ENCODE assay signal across 8 cellular contexts in genomic region chr20:17680836-17681740, GRCh38. TPM values are rescaled to one million over a fixed set of nuclear protein-coding genes. Genes with fewer than 3 reads are reported as not detected.
DNase-seq lines count a peak whose midpoint lies in the region; ATAC-seq and TF ChIP-seq lines count a peak whose summit lies in the region.

No MANE protein-coding gene starts in this region.

- WGBS in adrenal gland, 4 donors: 0 to 2% (median 1%) methylated on average over 8 to 112 of the region's 112 CpGs
- WGBS in upper lobe of left lung, 2 donors: 0% methylated on average over 12 to 14 of the region's 112 CpGs

- DNase-seq in T-cell: peak; percentile 37 to 82 (median 66)
- peak; percentile 85 to 89 (median 86) for DNase-seq in adrenal gland
- peak; percentile 89 for DNase-seq in left cardiac atrium
- peak; percentile 96 for DNase-seq in posterior vena cava (ENCODE audit: low spot score)
- DNase-seq in upper lobe of left lung: peak; percentile 87 to 98

- POLR2A ChIA-PET in T-cell (lab: Charles Lee): no interaction called here

- H3K27ac ChIP-seq in DOHH2 (ENCODE audit: low read depth, low read length): no peak overlapping the region
- no peak overlapping the region; the same call in 1 of the 2 replicates for H3K27ac ChIP-seq in KMS-11
- peak overlapping the region; percentile 74 to 100 (median 95) for H3K27ac ChIP-seq in adrenal gland
- H3K27ac ChIP-seq in upper lobe of left lung: peak overlapping the region; percentile 95 to 99 (median 96)

- TF ChIP-seq POLR2A in adrenal gland (IDR thresholded peaks at IDR 0.05) (peak in 1 of 2 donors; percentile 37), upper lobe of left lung (IDR thresholded peaks at IDR 0.05) (no peak)

- peak overlapping the region; percentile 77 for H3K4me3 ChIP-seq in DOHH2 (ENCODE audit: low read length)
- no peak overlapping the region for H3K4me3 ChIP-seq in KMS-11 (IDR thresholded peaks at IDR 0.05; ENCODE audit: insufficient read depth, low read depth, low read length)
- peak overlapping the region in 3 of 4 donors; percentile 27 to 93 (median 38) for H3K4me3 ChIP-seq in adrenal gland
- H3K4me3 ChIP-seq in upper lobe of left lung: peak overlapping the region; percentile 69 to 98 (median 84)

- peaks cover 12 to 24% of the 10 kb centered on the region in 2 donors for H3K27me3 Mint-ChIP-seq in T-cell

- H3K4me2 ChIP-seq in DOHH2 (ENCODE audit: low read length) (peak overlapping the region; percentile 71), KMS-11 (peak overlapping the region; percentile 60)

- peaks cover 18 to 26% (median 24%) of the 10 kb centered on the region in 3 donors for H3K4me1 Mint-ChIP-seq in T-cell

- peaks cover 22% of the 10 kb centered on the region for H3K36me3 ChIP-seq in DOHH2 (ENCODE audit: control insufficient read depth, low read length)
- no peaks in the 10 kb centered on the region for H3K36me3 ChIP-seq in KMS-11 (ENCODE audit: insufficient read depth)
- H3K36me3 ChIP-seq in adrenal gland (replicated peaks in 1 of 2): peaks cover 0 to 15% of the 10 kb centered on the region in 2 donors
- peaks cover 0 to 27% (median 2%) of the 10 kb centered on the region in 4 donors for H3K36me3 ChIP-seq in upper lobe of left lung

- H3K4me1 ChIP-seq in DOHH2 (ENCODE audit: control insufficient read depth, low read length) (peaks cover 20% of the 10 kb centered on the region), KMS-11 (ENCODE audit: low read depth, poor library complexity, severe bottlenecking) (peaks cover 26% of the 10 kb centered on the region), adrenal gland (replicated peaks in 1 of 2) (peaks cover 17 to 30% of the 10 kb centered on the region in 2 donors), upper lobe of left lung (peaks cover 26 to 51% (median 35%) of the 10 kb centered on the region in 4 donors)

- no peaks in the 10 kb centered on the region for H3K36me3 Mint-ChIP-seq in T-cell

- no peak for TF ChIP-seq EP300 in upper lobe of left lung (IDR thresholded peaks at IDR 0.05)

- H3K9me3 ChIP-seq in DOHH2 (ENCODE audit: control insufficient read depth, insufficient read depth, low read length) (no peaks in the 10 kb centered on the region), adrenal gland (replicated peaks in 1 of 3) (no peaks in the 10 kb centered on the region), upper lobe of left lung (no peaks in the 10 kb centered on the region)

- peaks cover 8% of the 10 kb centered on the region for H4K20me1 ChIP-seq in DOHH2 (ENCODE audit: control insufficient read depth, insufficient read depth, low read depth, low read length)
- H4K20me1 ChIP-seq in KMS-11 (ENCODE audit: insufficient read depth): no peaks in the 10 kb centered on the region

- H3K9me2 ChIP-seq in DOHH2 (replicated peaks; ENCODE audit: control insufficient read depth, low read length): no peaks in the 10 kb centered on the region

- H3K27me3 ChIP-seq in DOHH2 (ENCODE audit: control insufficient read depth, low read length) (peaks cover 17% of the 10 kb centered on the region; the same call in 1 of the 2 replicates), KMS-11 (ENCODE audit: insufficient read depth, low read depth) (no peaks in the 10 kb centered on the region), adrenal gland (no peaks in the 10 kb centered on the region), upper lobe of left lung (no peaks in the 10 kb centered on the region)

- no peaks in the 10 kb centered on the region for H3F3A ChIP-seq in DOHH2 (ENCODE audit: control insufficient read depth, insufficient read depth)

- ATAC-seq in GM21576 (IDR thresholded peaks at IDR 0.05; ENCODE audit: unreplicated experiment) (peak; percentile 30), T-cell (replicated peaks in 1 of 4) (peak; percentile 25 to 30 (median 26)), left cardiac atrium (peak; percentile 30 to 58), upper lobe of left lung (ENCODE audit: low FRiP score in 2 of 2) (peak; percentile 52 to 66)

- no peak overlapping the region for H2AFZ ChIP-seq in KMS-11 (ENCODE audit: low read depth)

- TF ChIP-seq CTCF in DOHH2 (IDR thresholded peaks at IDR 0.05; ENCODE audit: low read depth, low read length, poor library complexity, severe bottlenecking) (peak; percentile 5), KMS-11 (conservative IDR thresholded peaks at IDR 0.05; ENCODE audit: low read depth, low read length) (no peak), adrenal gland (IDR thresholded peaks at IDR 0.05) (peak in 3 of 6 experiments; percentile 63 to 95 (median 95)), upper lobe of left lung (IDR thresholded peaks at IDR 0.05) (peak; percentile 87 to 99 (median 98))

- H3K79me2 ChIP-seq in DOHH2 (ENCODE audit: control insufficient read depth, low read length) (peaks cover 33% of the 10 kb centered on the region), KMS-11 (ENCODE audit: insufficient read depth, low read depth) (peaks cover 39% of the 10 kb centered on the region)

- no peaks in the 10 kb centered on the region for H3K9me3 Mint-ChIP-seq in T-cell

- peak overlapping the region in 1 of 2 donors; percentile 50 for H3K27ac Mint-ChIP-seq in T-cell

- peak overlapping the region; percentile 73 to 81 (median 76) for H3K4me3 Mint-ChIP-seq in T-cell

- intact Hi-C loops in adrenal gland (cut with DNase I): loop anchor here in 1 of 2 donors (5.0 kb wide), 1 partner anchor 216 kb away; no protein-coding TSS in a partner anchor
- intact Hi-C loops in left cardiac atrium (cut with DNase I): loop anchor here (1.0 to 10.0 kb wide), 2 partner anchors 214 to 217 kb away; no protein-coding TSS in a partner anchor
- intact Hi-C loops in posterior vena cava (cut with DNase I): loop anchor here in 1 of 2 donors (5.0 kb wide), 1 partner anchor 216 kb away; no protein-coding TSS in a partner anchor

- CTCF ChIA-PET in T-cell (lab: Charles Lee): interaction anchor here (0.6 to 1.6 kb wide), 5 partner anchors 32 to 290 kb away, joined by 3 to 5 read pairs (median 3); no protein-coding TSS in a partner anchor

- peak overlapping the region; percentile 46; the same call in 1 of the 2 replicates for H3K9ac ChIP-seq in KMS-11

RNA-seq across cellular contexts. Expression of gene RRBP1, which starts 1.0 kb away (rescaled TPM):
- total RNA-seq in T-cell (10 to 100 TPM; 26.3 to 32.4 (median 30.1) TPM), adrenal gland (100 to 1,000 TPM in 6 of 8 donors, 10 to 100 TPM in 2; 78.0 to 261 (median 131) TPM), left cardiac atrium (100 to 1,000 TPM in 1 of 2 donors, 10 to 100 TPM in 1; 68.6 to 127 TPM), posterior vena cava (100 to 1,000 TPM; 128 TPM), upper lobe of left lung (100 to 1,000 TPM; 143 to 256 (median 172) TPM)
- 100 to 1,000 TPM; 107 to 168 (median 125) TPM for polyA plus RNA-seq in adrenal gland

RNA-seq across cellular contexts. Expression of gene BANF2, which starts 18.7 kb away (rescaled TPM):
- total RNA-seq in T-cell: not detected
- not detected for total RNA-seq in adrenal gland
- polyA plus RNA-seq in adrenal gland: not detected
- not detected for total RNA-seq in left cardiac atrium
- not detected for total RNA-seq in posterior vena cava
- not detected for total RNA-seq in upper lobe of left lung

Comparison
In these comparisons a context has a peak if more than half of its experiments do, and no peak if none do; other contexts are left out.
1. H3K27ac ChIP-seq: peak in adrenal gland (5 of 5) and upper lobe of left lung (4 of 4); none in DOHH2 (single experiment) and KMS-11 (single experiment).
2. Peak in every context shown above with its lines, with median percentiles within 50 percentile points of each other: ATAC-seq and DNase-seq.